12 cellular contexts compared by ENCODE assay signal in genomic region chr11:112459001-112459400, GRCh38.
DNase-seq lines count a peak whose midpoint lies in the region; ATAC-seq and TF ChIP-seq lines count a peak whose summit lies in the region.
"Had no signal": no experiment of that assay in that cellular context is flagged by ENCODE, and none has a peak within 500 bp of the region (broad histone marks: within the 10 kb centered on the region; RNA-seq: fewer than 3 reads in every experiment).

No MANE protein-coding gene starts in this region.

- H3K18ac ChIP-seq in mesendoderm (ENCODE audit: low read length): no peak overlapping the region

- peak; percentile 31 for DNase-seq in EH (ENCODE audit: low read depth)
- DNase-seq in NCI-H774 (lab: John Stamatoyannopoulos, UW): peak; percentile 9
- DNase-seq in choroid plexus epithelial cell (ENCODE audit: low read depth): peak; percentile 4
- no peak for DNase-seq in psoas muscle
- DNase-seq in NCI-H2081 treated with DMSO at 0.1 percent for 48 hours (lab: John Stamatoyannopoulos, UW): no peak
- DNase-seq in mesendoderm: no peak
- no peak for DNase-seq in central memory CD4-positive, alpha-beta T cell
- DNase-seq: activated naive CD4-positive, alpha-beta T cell treated with anti-CD3 and anti-CD28 coated beads, Interleukin-2, amount 10 ng/mL, durations not matched to agents 7 days and 5 days; esophagus squamous epithelium; NCI-H1436 treated with DMSO at 0.1 percent for 48 hours had no signal

- no peak overlapping the region for H3K56ac ChIP-seq in mesendoderm (ENCODE audit: low read length)

- H3K36me3 ChIP-seq in psoas muscle (ENCODE audit: insufficient read depth in 1 of 2, low read depth in 1 of 2) (no peaks in the 10 kb centered on the region), mesendoderm (ENCODE audit: control insufficient read depth, insufficient read depth, low read length) (no peaks in the 10 kb centered on the region)
- H3K36me3 ChIP-seq: cardiac muscle cell, esophagus squamous epithelium, right atrium auricular region had no signal

- H3K27me3 ChIP-seq in psoas muscle (ENCODE audit: insufficient read depth in 3 of 3, low read length in 2 of 3) (peaks cover 0 to 2% (median 0%) of the 10 kb centered on the region in 3 donors), mesendoderm (ENCODE audit: insufficient read depth, low read length, poor library complexity) (no peaks in the 10 kb centered on the region)
- H3K27me3 ChIP-seq: cardiac muscle cell, esophagus squamous epithelium, right atrium auricular region had no signal

- H3K79me2 ChIP-seq in mesendoderm (ENCODE audit: control insufficient read depth, insufficient read depth, low read length): no peaks in the 10 kb centered on the region

- intact Hi-C loops in psoas muscle (cut with DNase I): no loop called here

- no peaks in the 10 kb centered on the region for H3K9me3 ChIP-seq in psoas muscle
- H3K9me3 ChIP-seq: esophagus squamous epithelium, right atrium auricular region had no signal

- H3K4me1 ChIP-seq in psoas muscle: no peaks in the 10 kb centered on the region
- no peaks in the 10 kb centered on the region for H3K4me1 ChIP-seq in mesendoderm (ENCODE audit: control insufficient read depth, low read depth, low read length)
- H3K4me1 ChIP-seq: esophagus squamous epithelium, right atrium auricular region had no signal

- H3K4ac ChIP-seq in mesendoderm (ENCODE audit: low read depth, low read length): no peak overlapping the region

- 50 to 71% (median 65%) methylated on average over 4 of the region's 4 CpGs for WGBS in psoas muscle, 3 donors
- no CpG with 5 or more reads among the region's 4 CpGs for WGBS in mesendoderm (ENCODE audit: extremely low coverage, insufficient coverage, low lambda C conversion rate)

- no peak overlapping the region for H3K23ac ChIP-seq in mesendoderm (ENCODE audit: low read length)

- ATAC-seq in psoas muscle: no peak

- H2BK5ac ChIP-seq in mesendoderm (ENCODE audit: low read length): no peak overlapping the region

- no peak overlapping the region for H2AK5ac ChIP-seq in mesendoderm (ENCODE audit: low read length)

- no peak overlapping the region for H4K8ac ChIP-seq in mesendoderm (ENCODE audit: low read depth, low read length)

- no peak overlapping the region for H2BK15ac ChIP-seq in mesendoderm (replicated peaks; ENCODE audit: low read depth)

- TF ChIP-seq CTCF in choroid plexus epithelial cell (conservative IDR thresholded peaks at IDR 0.05; ENCODE audit: low read depth, low read length) (no peak), psoas muscle (IDR thresholded peaks at IDR 0.05) (no peak)

- no peak overlapping the region for H3K9ac ChIP-seq in mesendoderm (ENCODE audit: low read length)

- H3K27ac ChIP-seq in psoas muscle: no peak overlapping the region
- no peak overlapping the region for H3K27ac ChIP-seq in mesendoderm (ENCODE audit: low read depth, low read length)
- H3K27ac ChIP-seq: cardiac muscle cell, esophagus squamous epithelium, right atrium auricular region had no signal

- H3K79me1 ChIP-seq in mesendoderm (ENCODE audit: low read length): no peaks in the 10 kb centered on the region

- H3K4me2 ChIP-seq in mesendoderm (ENCODE audit: low read length): no peak overlapping the region

- H3K4me3 ChIP-seq in choroid plexus epithelial cell (ENCODE audit: low read depth, low read length) (peak overlapping the region; percentile 8), psoas muscle (peak overlapping the region; percentile 52), mesendoderm (ENCODE audit: low read length) (no peak overlapping the region)
- H3K4me3 ChIP-seq: cardiac muscle cell, right atrium auricular region had no signal

- H2BK120ac ChIP-seq in mesendoderm (ENCODE audit: low read depth, low read length): no peak overlapping the region

- no peak overlapping the region for H4K5ac ChIP-seq in mesendoderm (ENCODE audit: low read length)

Comparison
In these comparisons a context has a peak if more than half of its experiments do, and no peak if none do; other contexts are left out.
1. DNase-seq: peak in EH (single experiment), NCI-H774 (single experiment) and choroid plexus epithelial cell (single experiment); none in psoas muscle (0 of 2), NCI-H2081 treated with DMSO at 0.1 percent for 48 hours (single experiment), mesendoderm (single experiment) and central memory CD4-positive, alpha-beta T cell (single experiment).